Comparison of ENCODE assay signal across 9 cellular contexts in the genomic region with DNA sequence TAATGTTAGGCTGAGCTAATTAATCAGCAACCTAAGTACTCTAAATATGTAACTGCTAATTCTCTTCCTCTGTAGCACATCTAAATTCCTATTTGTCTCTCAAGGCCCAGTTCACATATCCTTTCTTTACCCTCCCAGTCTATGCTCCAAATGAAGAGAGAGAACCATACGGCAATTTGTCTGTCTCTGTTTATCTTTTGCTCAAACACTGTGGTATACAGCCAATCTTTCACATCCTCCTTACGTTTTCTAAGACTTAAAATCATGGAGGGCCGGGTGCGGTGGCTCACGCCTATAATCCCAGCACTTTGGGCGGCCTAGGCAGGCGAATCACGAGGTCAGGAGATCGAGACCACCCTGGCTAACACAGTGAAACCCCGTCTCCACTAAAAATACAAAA. TPM values are rescaled to one million over a fixed set of nuclear protein-coding genes. Genes with fewer than 3 reads are reported as not detected.
"Had no signal": no experiment of that assay in that cellular context is flagged by ENCODE, and none has a peak within 500 bp of the region (broad histone marks: within the 10 kb centered on the region; RNA-seq: fewer than 3 reads in every experiment).

No MANE protein-coding gene starts in this region.

- FAIRE-seq: G401.6, GM12878, GM12891, GM12892, GM18507, GM19239 had no signal

- H3K4me3 ChIP-seq: GM12878 had no signal

- ATAC-seq: GM12878 had no signal

- DNase-seq: GDM1, GF-D8 had no signal

RNA-seq across cellular contexts. Expression of a gene that starts 15.8 kb away (rescaled TPM):
- total RNA-seq: G401 had no signal
